Comparison of ENCODE assay signal across 24 cellular contexts in genomic region chr5:32013658-32014057, GRCh38.
DNase-seq lines count a peak whose midpoint lies in the region; ATAC-seq and TF ChIP-seq lines count a peak whose summit lies in the region.
"Had no signal": no experiment of that assay in that cellular context is flagged by ENCODE, and none has a peak within 500 bp of the region (broad histone marks: within the 10 kb centered on the region; RNA-seq: fewer than 3 reads in every experiment).

No MANE protein-coding gene starts in this region.

- H3K9ac ChIP-seq in OCI-LY3 (ENCODE audit: low read length) (no peak overlapping the region), endodermal cell (ENCODE audit: extremely low read depth, low read length, poor library complexity, severe bottlenecking) (no peak overlapping the region)

- no peaks in the 10 kb centered on the region for H4K20me1 ChIP-seq in OCI-LY3 (ENCODE audit: insufficient read depth, low read length)

- H3K27ac Mint-ChIP-seq in endodermal cell, result peak overlapping the region; percentile 8
- H3K27ac Mint-ChIP-seq: dendritic cell treated with granulocyte-macrophage colony-stimulating factor and Interleukin-4, amounts not matched to agents 40 ng/mL and 50 ng/mL, for 4 days; stimulated activated naive CD8-positive, alpha-beta T cell treated with anti-CD3 and anti-CD28 coated beads, Interleukin-15, Interleukin-2, amounts not matched to agents 100 ng/mL and 50 ng/mL, for 24 hours; type B pancreatic cell had no signal

- DNase-seq in Right ventricle myocardium inferior (ENCODE audit: missing footprints), result no peak
- no peak for DNase-seq in right atrium auricular region (ENCODE audit: low spot score)
- peak; percentile 72 for DNase-seq in endodermal cell
- peak in 7 of 10 donors; percentile 20 to 91 (median 55) for DNase-seq in posterior cingulate gyrus
- no peak for DNase-seq in mucosa of gallbladder (ENCODE audit: low spot score)
- DNase-seq in GM13977 (ENCODE audit: low spot score), result no peak
- no peak for DNase-seq in DMS153 (lab: John Stamatoyannopoulos, UW)
- DNase-seq: 8988T; activated CD4-positive, alpha-beta T cell treated with anti-CD3 and anti-CD28 coated beads for 4 hours; activated naive CD4-positive, alpha-beta T cell treated with Interleukin-2 at 50 U/mL for 16 hours; activated T-cell treated with anti-CD3 and anti-CD28 coated beads, Interleukin-2, amount 50 U/mL, for 48 hours; AML-193; DMS79; H7; KBM-7; NCI-H1694; NCI-H69; PC-3; SJCRH30; stimulated activated CD4-positive, alpha-beta T cell treated with anti-CD3 and anti-CD28 coated beads, Interleukin-4, amount 100 ng/mL, for 1 hour had no signal

- no peak for TF ChIP-seq CTCF in right atrium auricular region (IDR thresholded peaks at IDR 0.05)
- no peak for TF ChIP-seq CTCF in OCI-LY3 (IDR thresholded peaks at IDR 0.05; ENCODE audit: low read depth, low read length)
- no peak for TF ChIP-seq CTCF in endodermal cell (conservative IDR thresholded peaks at IDR 0.05)
- no peak for TF ChIP-seq CTCF in GM13977 (IDR thresholded peaks at IDR 0.05; ENCODE audit: extremely low read depth, insufficient read depth, missing control alignments)

- H3K27me3 ChIP-seq in right atrium auricular region, result no peaks in the 10 kb centered on the region
- peaks cover 23% of the 10 kb centered on the region for H3K27me3 ChIP-seq in OCI-LY3 (ENCODE audit: low read depth, low read length)
- no peaks in the 10 kb centered on the region for H3K27me3 ChIP-seq in endodermal cell (ENCODE audit: control insufficient read depth, insufficient read depth, low read length, poor library complexity, severe bottlenecking)
- H3K27me3 ChIP-seq: SJCRH30 had no signal

- H3K4me3 Mint-ChIP-seq in endodermal cell, result no peak overlapping the region
- H3K4me3 Mint-ChIP-seq: dendritic cell treated with granulocyte-macrophage colony-stimulating factor and Interleukin-4, amounts not matched to agents 40 ng/mL and 50 ng/mL, for 4 days; stimulated activated naive CD8-positive, alpha-beta T cell treated with anti-CD3 and anti-CD28 coated beads, Interleukin-15, Interleukin-2, amounts not matched to agents 100 ng/mL and 50 ng/mL, for 24 hours; type B pancreatic cell had no signal

- H3K4me1 ChIP-seq in right atrium auricular region, result peaks cover 0 to 23% of the 10 kb centered on the region in 2 donors
- H3K4me1 ChIP-seq in OCI-LY3 (ENCODE audit: low read length), result peaks cover 19% of the 10 kb centered on the region
- H3K4me1 ChIP-seq in endodermal cell (ENCODE audit: control insufficient read depth, insufficient read depth, low read length), result peaks cover 12% of the 10 kb centered on the region
- H3K4me1 ChIP-seq: SJCRH30 had no signal

- peak overlapping the region; percentile 58 for H3K4me2 ChIP-seq in OCI-LY3 (ENCODE audit: low read length)

- H3K36me3 ChIP-seq in right atrium auricular region, result no peaks in the 10 kb centered on the region
- no peaks in the 10 kb centered on the region for H3K36me3 ChIP-seq in OCI-LY3 (replicated peaks; ENCODE audit: low read depth, low read length)
- no peaks in the 10 kb centered on the region for H3K36me3 ChIP-seq in endodermal cell (ENCODE audit: control insufficient read depth, insufficient read depth, low read length)
- H3K36me3 ChIP-seq: SJCRH30 had no signal

- peaks cover 38% of the 10 kb centered on the region for H3K4me1 Mint-ChIP-seq in endodermal cell

- H3K9me3 ChIP-seq in right atrium auricular region (no peaks in the 10 kb centered on the region), OCI-LY3 (ENCODE audit: insufficient read depth, low read length) (peaks cover 5% of the 10 kb centered on the region; the same call in 1 of the 2 replicates), endodermal cell (ENCODE audit: control insufficient read depth, low read length) (no peaks in the 10 kb centered on the region)
- H3K9me3 ChIP-seq: SJCRH30 had no signal

- H3K79me2 ChIP-seq in OCI-LY3 (ENCODE audit: low read length), result no peaks in the 10 kb centered on the region

- no peaks in the 10 kb centered on the region for H3K36me3 Mint-ChIP-seq in endodermal cell (ENCODE audit: low read depth)
- H3K36me3 Mint-ChIP-seq: type B pancreatic cell had no signal

- H3K4me3 ChIP-seq in right atrium auricular region, result no peak overlapping the region
- peak overlapping the region; percentile 42 for H3K4me3 ChIP-seq in OCI-LY3 (ENCODE audit: low read length)
- no peak overlapping the region for H3K4me3 ChIP-seq in endodermal cell (ENCODE audit: low read length)
- H3K4me3 ChIP-seq: SJCRH30 had no signal

- H3K27ac ChIP-seq in right atrium auricular region (no peak overlapping the region), OCI-LY3 (ENCODE audit: low read length) (no peak overlapping the region), endodermal cell (ENCODE audit: low read depth, low read length) (no peak overlapping the region)
- H3K27ac ChIP-seq: SJCRH30 had no signal

- 43% methylated on average over 7 of the region's 7 CpGs; no CpG with 5 or more reads in 1 of the 2 experiments for WGBS in endodermal cell (ENCODE audit: insufficient coverage in 1 of 2, insufficient read length in 1 of 2), 2 experiments

- peaks cover 4% of the 10 kb centered on the region for H3K27me3 Mint-ChIP-seq in endodermal cell (ENCODE audit: insufficient read depth)
- H3K27me3 Mint-ChIP-seq: dendritic cell treated with granulocyte-macrophage colony-stimulating factor and Interleukin-4, amounts not matched to agents 40 ng/mL and 50 ng/mL, for 4 days; stimulated activated naive CD8-positive, alpha-beta T cell treated with anti-CD3 and anti-CD28 coated beads, Interleukin-15, Interleukin-2, amounts not matched to agents 100 ng/mL and 50 ng/mL, for 24 hours; type B pancreatic cell had no signal

- intact Hi-C loops in Right ventricle myocardium inferior (cut with DNase I), result no loop called here
- intact Hi-C loops in posterior cingulate gyrus (cut with DNase I), result no loop called here

- in situ Hi-C loops in GM13977 (cut with MboI; ENCODE audit: low pct_unique_long_range_greater_than_20kb, low sequenced_read_pairs, unreplicated experiment), result no loop called here

- 0 out of 2 replicates have a peak overlapping the region, but pooled peaks have one; percentile 18 for H2AFZ ChIP-seq in OCI-LY3 (ENCODE audit: low read depth, low read length)

- ATAC-seq in Right ventricle myocardium inferior, result peak; percentile 54
- ATAC-seq: PC-3 had no signal

- no peaks in the 10 kb centered on the region for H3K9me3 Mint-ChIP-seq in endodermal cell
- H3K9me3 Mint-ChIP-seq: dendritic cell treated with granulocyte-macrophage colony-stimulating factor and Interleukin-4, amounts not matched to agents 40 ng/mL and 50 ng/mL, for 4 days; stimulated activated naive CD8-positive, alpha-beta T cell treated with anti-CD3 and anti-CD28 coated beads, Interleukin-15, Interleukin-2, amounts not matched to agents 100 ng/mL and 50 ng/mL, for 24 hours; type B pancreatic cell had no signal

Comparison
In these comparisons a context has a peak if more than half of its experiments do, and no peak if none do; other contexts are left out.
1. DNase-seq: peak in endodermal cell (single experiment) and posterior cingulate gyrus (7 of 10); none in Right ventricle myocardium inferior (single experiment), right atrium auricular region (single experiment), mucosa of gallbladder (single experiment), GM13977 (single experiment) and DMS153 (single experiment).